9 cellular contexts compared by ENCODE assay signal in genomic region chr10:66627156-66627555, GRCh38.
DNase-seq lines count a peak whose midpoint lies in the region; TF ChIP-seq lines count a peak whose summit lies in the region.
"Had no signal": no experiment of that assay in that cellular context is flagged by ENCODE, and none has a peak within 500 bp of the region (broad histone marks: within the 10 kb centered on the region; RNA-seq: fewer than 3 reads in every experiment).

No MANE protein-coding gene starts in this region.

- DNase-seq in NOMO-1 treated with DMSO at 0.1 percent for 48 hours (lab: John Stamatoyannopoulos, UW; ENCODE audit: unreplicated experiment) = peak; percentile 0
- no peak for DNase-seq in NOMO-1 treated with dmso at 0.1 percent for 144 hours (lab: John Stamatoyannopoulos, UW; ENCODE audit: unreplicated experiment)
- peak; percentile 11 for DNase-seq in M059J (ENCODE audit: low read depth)
- peak; percentile 20 for DNase-seq in choroid plexus epithelial cell (ENCODE audit: low read depth)
- peak; percentile 12 for DNase-seq in smooth muscle cell of the brain vasculature (ENCODE audit: low read depth, low spot score)
- no peak for DNase-seq in activated naive CD4-positive, alpha-beta T cell (lab: John Stamatoyannopoulos, UW)
- DNase-seq in activated effector memory CD4-positive, alpha-beta T cell treated with anti-CD3 and anti-CD28 coated beads, Interleukin-2, amount 50 U/mL, for 16 hours = no peak
- DNase-seq in NCI-H187 treated with DMSO at 0.1 percent for 48 hours (lab: John Stamatoyannopoulos, UW) = no peak
- DNase-seq: activated CD4-positive, CD25-positive, alpha-beta regulatory T cell had no signal

- H3K4me3 ChIP-seq in choroid plexus epithelial cell (ENCODE audit: low read depth, low read length) = no peak overlapping the region

- peak; percentile 12 for TF ChIP-seq CTCF in choroid plexus epithelial cell (conservative IDR thresholded peaks at IDR 0.05; ENCODE audit: low read depth, low read length)

Comparison
In these comparisons a context has a peak if more than half of its experiments do, and no peak if none do; other contexts are left out.
1. DNase-seq: peak in NOMO-1 treated with DMSO at 0.1 percent for 48 hours (single experiment), M059J (single experiment), choroid plexus epithelial cell (single experiment) and smooth muscle cell of the brain vasculature (single experiment); none in NOMO-1 treated with dmso at 0.1 percent for 144 hours (single experiment), activated naive CD4-positive, alpha-beta T cell (0 of 4), activated effector memory CD4-positive, alpha-beta T cell treated with anti-CD3 and anti-CD28 coated beads, Interleukin-2, amount 50 U/mL, for 16 hours (single experiment) and NCI-H187 treated with DMSO at 0.1 percent for 48 hours (single experiment).